9 cellular contexts compared by ENCODE assay signal in the genomic region with DNA sequence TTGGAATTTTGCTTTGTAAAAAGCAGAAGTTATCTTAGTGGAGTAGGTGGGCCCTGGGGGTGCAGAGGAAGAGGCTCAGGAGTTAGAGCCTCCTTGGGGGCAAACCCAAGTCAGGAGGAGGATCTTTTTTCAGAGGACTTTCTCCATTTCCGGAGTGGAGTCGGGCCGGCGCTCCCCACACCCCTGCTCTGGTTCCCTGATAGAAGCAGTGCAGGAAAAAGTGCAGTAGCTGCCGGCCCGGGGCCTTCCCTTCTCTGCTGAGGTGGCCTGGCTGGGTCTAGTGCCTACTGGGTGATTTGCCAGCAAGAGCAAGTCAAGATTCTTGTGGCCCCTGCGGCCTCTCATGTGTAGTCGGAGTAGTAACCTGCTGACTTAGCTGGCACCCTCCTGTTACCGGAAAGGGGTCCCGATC.
DNase-seq lines count a peak whose midpoint lies in the region; ATAC-seq, FAIRE-seq and TF ChIP-seq lines count a peak whose summit lies in the region.
"Had no signal": no experiment of that assay in that cellular context is flagged by ENCODE, and none has a peak within 500 bp of the region (broad histone marks: within the 10 kb centered on the region; RNA-seq: fewer than 3 reads in every experiment).

No MANE protein-coding gene starts in this region.

- FAIRE-seq in small intestine (lab: Jason Lieb, UNC), result no peak

- H3K36me3 Mint-ChIP-seq in stimulated activated naive B cell treated with anti-CD40 and anti-IgM and Interleukin-4, amounts not matched to agents 10 μg/mL and 1 μg/mL and 100 μg/mL, for 72 hours, result no peaks in the 10 kb centered on the region

- DNase-seq in NOMO-1 treated with dmso at 0.1 percent for 144 hours (lab: John Stamatoyannopoulos, UW; ENCODE audit: unreplicated experiment) (peak; percentile 4), ascending aorta (ENCODE audit: low spot score in 2 of 2) (peak; percentile 7 to 61), iPS-NIHi7 (ENCODE audit: extremely low spot score) (peak; percentile 68), small intestine (no peak), HCEC 1CT (no peak)
- DNase-seq in stimulated activated naive B cell treated with anti-CD40 and anti-IgM and Interleukin-4, amounts not matched to agents 10 μg/mL and 1 μg/mL and 100 μg/mL, for 72 hours, result no peak
- DNase-seq: activated T-cell treated with anti-CD3 and anti-CD28 coated beads, Interleukin-2, amount 50 U/mL, for 72 hours; HFFc6 had no signal

- H3K27me3 ChIP-seq in ascending aorta, result no peaks in the 10 kb centered on the region
- H3K27me3 ChIP-seq in small intestine (ENCODE audit: control insufficient read depth in 2 of 2, insufficient read depth in 2 of 2, low read length in 2 of 2), result no peaks in the 10 kb centered on the region

- peaks cover 5 to 22% of the 10 kb centered on the region in 2 donors for H3K4me1 Mint-ChIP-seq in stimulated activated naive B cell treated with anti-CD40 and anti-IgM and Interleukin-4, amounts not matched to agents 10 μg/mL and 1 μg/mL and 100 μg/mL, for 72 hours

- H3K27ac Mint-ChIP-seq in stimulated activated naive B cell treated with anti-CD40 and anti-IgM and Interleukin-4, amounts not matched to agents 10 μg/mL and 1 μg/mL and 100 μg/mL, for 72 hours, result no peak overlapping the region
- H3K27ac Mint-ChIP-seq: activated T-cell treated with anti-CD3 and anti-CD28 coated beads, Interleukin-2, amount 50 U/mL, for 72 hours; HFFc6 had no signal

- H3K9me3 Mint-ChIP-seq in stimulated activated naive B cell treated with anti-CD40 and anti-IgM and Interleukin-4, amounts not matched to agents 10 μg/mL and 1 μg/mL and 100 μg/mL, for 72 hours, result no peaks in the 10 kb centered on the region
- H3K9me3 Mint-ChIP-seq: activated T-cell treated with anti-CD3 and anti-CD28 coated beads, Interleukin-2, amount 50 U/mL, for 72 hours; HFFc6 had no signal

- WGBS in small intestine, 3 donors, result 46 to 65% (median 58%) methylated on average over 10 of the region's 10 CpGs

- H3K27ac ChIP-seq in ascending aorta (no peak overlapping the region), small intestine (ENCODE audit: low read depth in 1 of 2, low read length in 1 of 2) (peak overlapping the region in 1 of 2 donors; percentile 50)

- H3K4me1 ChIP-seq in ascending aorta (peaks cover 0 to 9% of the 10 kb centered on the region in 2 donors), small intestine (ENCODE audit: control insufficient read depth in 2 of 2, insufficient read depth in 1 of 2, low read depth in 1 of 2, low read length in 1 of 2) (peaks cover 0 to 4% of the 10 kb centered on the region in 2 donors)

- peak; percentile 21 to 68 for ATAC-seq in stimulated activated naive B cell treated with anti-CD40 and anti-IgM and Interleukin-4, amounts not matched to agents 10 μg/mL and 1 μg/mL and 100 μg/mL, for 72 hours (replicated peaks)
- ATAC-seq in HG03520 (IDR thresholded peaks at IDR 0.05; ENCODE audit: unreplicated experiment), result no peak
- ATAC-seq: activated T-cell treated with anti-CD3 and anti-CD28 coated beads, Interleukin-2, amount 50 U/mL, for 72 hours had no signal

- no peak overlapping the region for H3K4me3 Mint-ChIP-seq in stimulated activated naive B cell treated with anti-CD40 and anti-IgM and Interleukin-4, amounts not matched to agents 10 μg/mL and 1 μg/mL and 100 μg/mL, for 72 hours
- H3K4me3 Mint-ChIP-seq: activated T-cell treated with anti-CD3 and anti-CD28 coated beads, Interleukin-2, amount 50 U/mL, for 72 hours; HFFc6 had no signal

- H3K4me3 ChIP-seq in ascending aorta (no peak overlapping the region), small intestine (ENCODE audit: low read depth in 1 of 2, low read length in 2 of 2) (no peak overlapping the region)

- H3K9me3 ChIP-seq in ascending aorta (no peaks in the 10 kb centered on the region), small intestine (ENCODE audit: control insufficient read depth, low read depth) (no peaks in the 10 kb centered on the region)

- H3K27me3 Mint-ChIP-seq in stimulated activated naive B cell treated with anti-CD40 and anti-IgM and Interleukin-4, amounts not matched to agents 10 μg/mL and 1 μg/mL and 100 μg/mL, for 72 hours, result peaks cover 17 to 40% of the 10 kb centered on the region in 2 donors

- no peak for TF ChIP-seq CTCF in ascending aorta (IDR thresholded peaks at IDR 0.05)

- intact Hi-C loops in ascending aorta (cut with DNase I), result no loop called here

- no peaks in the 10 kb centered on the region for H3K36me3 ChIP-seq in ascending aorta
- H3K36me3 ChIP-seq in small intestine (ENCODE audit: control insufficient read depth in 2 of 2, insufficient read depth in 2 of 2, low read length in 2 of 2), result no peaks in the 10 kb centered on the region

Comparison
In these comparisons a context has a peak if more than half of its experiments do, and no peak if none do; other contexts are left out.
1. DNase-seq: peak in NOMO-1 treated with dmso at 0.1 percent for 144 hours (single experiment), ascending aorta (2 of 2) and iPS-NIHi7 (single experiment); none in stimulated activated naive B cell treated with anti-CD40 and anti-IgM and Interleukin-4, amounts not matched to agents 10 μg/mL and 1 μg/mL and 100 μg/mL, for 72 hours (single experiment), small intestine (single experiment) and HCEC 1CT (single experiment).